9 cellular contexts compared by ENCODE assay signal in the genomic region with DNA sequence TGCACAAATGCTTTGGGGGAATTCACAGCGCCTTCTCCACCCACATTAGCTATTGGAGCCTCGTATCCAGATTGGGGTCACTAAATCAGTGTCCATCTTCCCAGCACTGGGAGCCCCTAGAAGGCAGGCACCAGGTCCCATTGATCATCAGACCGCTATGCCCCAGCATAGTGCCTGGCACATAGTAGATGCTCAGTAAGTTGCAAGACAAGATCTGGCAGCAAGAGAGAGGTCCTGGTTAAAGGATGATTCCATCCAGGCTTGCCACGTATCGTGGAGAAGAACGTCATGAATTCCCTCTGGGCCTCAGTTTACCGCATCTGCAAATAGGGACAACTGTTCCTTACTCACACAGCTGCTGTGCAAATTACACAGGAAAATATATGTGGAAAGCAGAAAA. TPM values are rescaled to one million over a fixed set of nuclear protein-coding genes. Genes with fewer than 3 reads are reported as not detected.
DNase-seq lines count a peak whose midpoint lies in the region; ATAC-seq and TF ChIP-seq lines count a peak whose summit lies in the region.
"Had no signal": no experiment of that assay in that cellular context is flagged by ENCODE, and none has a peak within 500 bp of the region (broad histone marks: within the 10 kb centered on the region; RNA-seq: fewer than 3 reads in every experiment).

No MANE protein-coding gene starts in this region.

- intact Hi-C loops in posterior vena cava (cut with DNase I) = no loop called here

- POLR2A ChIA-PET in AG04450 (lab: Yijun Ruan, JAX) = interaction anchor here (0.6 to 1.4 kb wide), 2 partner anchors 20 to 69 kb away, joined by 3 read pairs; a partner anchor contains a TSS

- H3K4me3 Mint-ChIP-seq in IgD-negative memory B cell = peak overlapping the region; percentile 0 to 98 (median 91)
- peak overlapping the region; percentile 65 for H3K4me3 Mint-ChIP-seq in nephron progenitor cell

- peaks cover 26 to 32% (median 30%) of the 10 kb centered on the region in 3 donors for H3K4me1 Mint-ChIP-seq in IgD-negative memory B cell
- H3K4me1 Mint-ChIP-seq in nephron progenitor cell = peaks cover 72% of the 10 kb centered on the region

- H3K36me3 Mint-ChIP-seq in IgD-negative memory B cell (no peaks in the 10 kb centered on the region), nephron progenitor cell (ENCODE audit: low read depth) (peaks cover 5% of the 10 kb centered on the region)

- TF ChIP-seq CTCF in AG04450 (IDR thresholded peaks at IDR 0.05; ENCODE audit: low read depth, low read length) (no peak), nephron progenitor cell (IDR thresholded peaks at IDR 0.05) (no peak)

- ATAC-seq in GM21360 (IDR thresholded peaks at IDR 0.05; ENCODE audit: unreplicated experiment) = no peak

- DNase-seq in AG04450 (ENCODE audit: low read depth, low spot score) (no peak), nephron progenitor cell (no peak), germinal center (ENCODE audit: low spot score) (no peak), posterior vena cava (ENCODE audit: low spot score) (no peak), dedifferentiated amniotic fluid mesenchymal stem cell (ENCODE audit: extremely low spot score) (no peak)
- DNase-seq: NCI-H2227 treated with DMSO at 0.1 percent for 48 hours had no signal

- H3K27me3 Mint-ChIP-seq in IgD-negative memory B cell = peaks cover 2% of the 10 kb centered on the region
- peaks cover 2% of the 10 kb centered on the region for H3K27me3 Mint-ChIP-seq in nephron progenitor cell (ENCODE audit: low read depth, poor library complexity)

- H3K9me3 Mint-ChIP-seq in IgD-negative memory B cell (no peaks in the 10 kb centered on the region), nephron progenitor cell (no peaks in the 10 kb centered on the region)

- no peaks in the 10 kb centered on the region for H3K27me3 ChIP-seq in AG04450 (ENCODE audit: control insufficient read depth, insufficient read depth, low read length)

- H3K4me3 ChIP-seq in AG04450 (ENCODE audit: low read depth, low read length) = peak overlapping the region; percentile 91

- CTCF ChIA-PET in AG04450 (lab: Charles Lee) = no interaction called here

- H3K27ac Mint-ChIP-seq in IgD-negative memory B cell (peak overlapping the region in 1 of 3 donors; percentile 85), nephron progenitor cell (peak overlapping the region; percentile 89)

- H3K27ac ChIP-seq in AG04450 (ENCODE audit: low read depth, low read length) (no peak overlapping the region), cingulate gyrus (ENCODE audit: low read depth, low read length) (peak overlapping the region; percentile 89)

- no peaks in the 10 kb centered on the region; the same call in 1 of the 2 replicates for H3K9me3 ChIP-seq in AG04450 (ENCODE audit: control insufficient read depth, insufficient read depth, low read length)

RNA-seq across cellular contexts. Expression of a gene that starts 1.7 kb away (rescaled TPM):
- polyA plus RNA-seq in AG04450 (2011; rRNA removed) = 36.8 and 37.2 TPM in 2 replicates
- 33.8 and 40.5 TPM in 2 replicates for polyA minus RNA-seq in AG04450 (2011; rRNA and poly(A)+ RNA removed)
- 5.9 TPM for polyA plus RNA-seq in IgD-negative memory B cell
- 10 to 100 TPM; 42.9 to 49.7 TPM for total RNA-seq in posterior vena cava

RNA-seq across cellular contexts. Expression of a gene that starts 46.1 kb away (rescaled TPM):
- polyA plus RNA-seq in AG04450 (2011; rRNA removed) (109 and 128 TPM in 2 replicates), IgD-negative memory B cell (12.6 TPM)
- 141 and 196 TPM in 2 replicates for polyA minus RNA-seq in AG04450 (2011; rRNA and poly(A)+ RNA removed)
- total RNA-seq in posterior vena cava = 10 to 100 TPM; 70.1 to 88.6 TPM
